Comparison of ENCODE assay signal across 9 cellular contexts in the genomic region with DNA sequence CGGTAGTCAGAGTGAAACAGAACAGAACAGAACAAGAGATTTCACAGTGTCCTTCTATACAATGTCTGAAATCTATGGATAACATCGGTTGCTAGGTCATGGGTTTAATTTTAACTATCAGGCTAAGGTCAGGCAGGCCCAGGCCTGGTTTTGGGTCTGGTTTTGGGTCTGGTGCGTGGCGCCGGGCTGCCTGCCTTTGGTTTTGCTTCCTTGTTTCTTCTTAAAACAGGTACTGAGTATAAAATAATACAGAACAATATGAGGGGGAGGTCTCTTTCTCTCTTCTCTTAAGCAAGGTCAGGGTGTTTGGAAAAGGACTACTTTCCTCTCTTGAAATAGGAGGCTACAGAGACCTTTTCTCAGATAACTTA. TPM values are rescaled to one million over a fixed set of nuclear protein-coding genes. Genes with fewer than 3 reads are reported as not detected.
A peak's percentile ranks its signal among the peaks of the same experiment; 100 is the strongest.
DNase-seq lines count a peak whose midpoint lies in the region; ATAC-seq and TF ChIP-seq lines count a peak whose summit lies in the region.
"Had no signal": no experiment of that assay in that cellular context is flagged by ENCODE, and none has a peak within 500 bp of the region (broad histone marks: within the 10 kb centered on the region; RNA-seq: fewer than 3 reads in every experiment).

No MANE protein-coding gene starts in this region.

- H2BK5ac ChIP-seq in mesendoderm (ENCODE audit: low read length), result no peak overlapping the region

- H3K9me3 ChIP-seq in heart left ventricle (no peaks in the 10 kb centered on the region), vagina (no peaks in the 10 kb centered on the region), mucosa of descending colon (no peaks in the 10 kb centered on the region)

- no peak overlapping the region for H2AK5ac ChIP-seq in mesendoderm (ENCODE audit: low read length)

- in situ Hi-C loops in astrocyte of the cerebellum (cut with HindIII; ENCODE audit: low sequenced_read_pairs), result no loop called here

- H3K27me3 ChIP-seq in heart left ventricle (no peaks in the 10 kb centered on the region), mesendoderm (ENCODE audit: insufficient read depth, low read length, poor library complexity) (no peaks in the 10 kb centered on the region), vagina (no peaks in the 10 kb centered on the region)

- no peak overlapping the region for H2BK120ac ChIP-seq in mesendoderm (ENCODE audit: low read depth, low read length)

- ATAC-seq in heart left ventricle (no peak), left cardiac atrium (no peak), mucosa of descending colon (no peak), GM21825 (IDR thresholded peaks at IDR 0.05; ENCODE audit: unreplicated experiment) (no peak), HG03095 (IDR thresholded peaks at IDR 0.05; ENCODE audit: unreplicated experiment) (no peak)

- H3K4me3 ChIP-seq in heart left ventricle (peak overlapping the region in 10 of 12 donors; percentile 68 to 98 (median 85)), astrocyte of the cerebellum (ENCODE audit: low read depth, low read length) (peak overlapping the region; percentile 62), mesendoderm (ENCODE audit: low read length) (peak overlapping the region; percentile 86), vagina (peak overlapping the region; percentile 86 to 96), mucosa of descending colon (no peak overlapping the region)

- H2BK15ac ChIP-seq in mesendoderm (replicated peaks; ENCODE audit: low read depth), result no peak overlapping the region

- no peak for TF ChIP-seq POLR2A in heart left ventricle (IDR thresholded peaks at IDR 0.05)
- TF ChIP-seq POLR2A in vagina (IDR thresholded peaks at IDR 0.05), result no peak

- peak overlapping the region in 9 of 12 donors; percentile 2 to 96 (median 90) for H3K27ac ChIP-seq in heart left ventricle
- no peak overlapping the region for H3K27ac ChIP-seq in mesendoderm (ENCODE audit: low read depth, low read length)
- H3K27ac ChIP-seq in vagina, result peak overlapping the region; percentile 82

- peaks cover 62% of the 10 kb centered on the region for H3K79me2 ChIP-seq in mesendoderm (ENCODE audit: control insufficient read depth, insufficient read depth, low read length)

- H4K5ac ChIP-seq in mesendoderm (ENCODE audit: low read length), result no peak overlapping the region

- H3K18ac ChIP-seq in mesendoderm (ENCODE audit: low read length), result no peak overlapping the region

- H3K4ac ChIP-seq in mesendoderm (ENCODE audit: low read depth, low read length), result no peak overlapping the region

- intact Hi-C loops in heart left ventricle (cut with DNase I), result loop anchor here in 5 of 10 donors (5.0 to 10.0 kb wide), 7 partner anchors 82 to 392 kb away; partner anchors contain the start of genes HAPLN3 (in 4 of the 5), MRPL46 (in 1 of the 5) and MRPS11 (in 1 of the 5)
- intact Hi-C loops in left cardiac atrium (cut with DNase I), result loop anchor here in 1 of 2 donors (10.0 kb wide), 1 partner anchor 272 kb away; the partner anchor contains the start of gene HAPLN3
- intact Hi-C loops in vagina (cut with DNase I), result no loop called here
- intact Hi-C loops in mucosa of descending colon (cut with DNase I, micrococcal nuclease), result no loop called here

- H3K36me3 ChIP-seq in heart left ventricle (peaks cover 0 to 28% (median 14%) of the 10 kb centered on the region in 9 donors), mesendoderm (ENCODE audit: control insufficient read depth, insufficient read depth, low read length) (peaks cover 13% of the 10 kb centered on the region), vagina (peaks cover 0 to 14% of the 10 kb centered on the region in 2 donors), mucosa of descending colon (ENCODE audit: low read depth) (no peaks in the 10 kb centered on the region)

- no peak overlapping the region for H4K8ac ChIP-seq in mesendoderm (ENCODE audit: low read depth, low read length)

- H3K4me1 ChIP-seq in heart left ventricle (peaks cover 3 to 62% (median 28%) of the 10 kb centered on the region in 12 donors), mesendoderm (ENCODE audit: control insufficient read depth, low read depth, low read length) (peaks cover 10% of the 10 kb centered on the region), vagina (peaks cover 60% of the 10 kb centered on the region), mucosa of descending colon (ENCODE audit: low read depth) (peaks cover 20% of the 10 kb centered on the region)

- WGBS in heart left ventricle, 4 donors, result 71 to 74% (median 73%) methylated on average over 5 of the region's 5 CpGs
- WGBS in mesendoderm (ENCODE audit: extremely low coverage, insufficient coverage, low lambda C conversion rate), result no CpG with 5 or more reads among the region's 5 CpGs

- H3K9ac ChIP-seq in mesendoderm (ENCODE audit: low read length), result peak overlapping the region; percentile 99

- peak overlapping the region; percentile 92 for H3K23ac ChIP-seq in mesendoderm (ENCODE audit: low read length)

- no peak for TF ChIP-seq CTCF in heart left ventricle (IDR thresholded peaks at IDR 0.05)
- no peak for TF ChIP-seq CTCF in astrocyte of the cerebellum (IDR thresholded peaks at IDR 0.05; ENCODE audit: low read depth, low read length, missing control alignments)
- TF ChIP-seq CTCF in vagina (IDR thresholded peaks at IDR 0.05), result no peak
- no peak for TF ChIP-seq CTCF in mucosa of descending colon (IDR thresholded peaks at IDR 0.05)

- H3K56ac ChIP-seq in mesendoderm (ENCODE audit: low read length), result peak overlapping the region; percentile 99

- DNase-seq in heart left ventricle, result no peak
- no peak for DNase-seq in left cardiac atrium
- DNase-seq in astrocyte of the cerebellum (ENCODE audit: low read depth), result no peak
- DNase-seq in mesendoderm, result no peak
- DNase-seq in vagina (ENCODE audit: extremely low spot score in 2 of 2), result no peak
- no peak for DNase-seq in mucosa of descending colon
- DNase-seq: Right ventricle myocardium superior had no signal

- H3K79me1 ChIP-seq in mesendoderm (ENCODE audit: low read length), result peaks cover 18% of the 10 kb centered on the region

- peak overlapping the region; percentile 87 for H3K4me2 ChIP-seq in mesendoderm (ENCODE audit: low read length)

RNA-seq across cellular contexts. Expression of gene AEN, which starts 1.4 kb away (rescaled TPM):
- total RNA-seq in heart left ventricle, result 10 to 100 TPM in 2 of 9 donors, 1 to 10 TPM in 7; 4.5 to 11.9 (median 6.6) TPM
- 10 to 100 TPM in 1 of 2 donors, 1 to 10 TPM in 1; 3.8 to 21.8 TPM for polyA plus RNA-seq in heart left ventricle
- total RNA-seq in left cardiac atrium, result 10 to 100 TPM in 1 of 2 donors, 1 to 10 TPM in 1; 9.9 to 15.4 TPM
- 53.8 TPM for polyA plus RNA-seq in mesendoderm (2013, experiment 1 of 2)
- polyA plus RNA-seq in mesendoderm (2013, experiment 2 of 2), result 56.0 TPM
- 18.4 TPM for total RNA-seq in vagina
- 10 to 100 TPM in 2 of 3 donors, 1 to 10 TPM in 1; 8.9 to 22.6 (median 13.3) TPM for total RNA-seq in mucosa of descending colon

RNA-seq across cellular contexts. Expression of gene ISG20, which starts 16.2 kb away (rescaled TPM):
- total RNA-seq in heart left ventricle (10 to 100 TPM in 2 of 9 donors, 1 to 10 TPM in 7; 1.5 to 24.2 (median 4.9) TPM), left cardiac atrium (10 to 100 TPM in 1 of 2 donors, 1 to 10 TPM in 1; 4.0 to 10.2 TPM), vagina (15.7 TPM), mucosa of descending colon (10 to 100 TPM; 32.2 to 69.0 (median 55.4) TPM)
- polyA plus RNA-seq in heart left ventricle, result 10 to 100 TPM in 1 of 2 donors, 1 to 10 TPM in 1; 3.1 to 10.3 TPM
- polyA plus RNA-seq in mesendoderm (2013, experiment 1 of 2), result 2.1 TPM
- polyA plus RNA-seq in mesendoderm (2013, experiment 2 of 2), result 2.6 TPM
